ENCODE assay signal across 9 cellular contexts in the genomic region with DNA sequence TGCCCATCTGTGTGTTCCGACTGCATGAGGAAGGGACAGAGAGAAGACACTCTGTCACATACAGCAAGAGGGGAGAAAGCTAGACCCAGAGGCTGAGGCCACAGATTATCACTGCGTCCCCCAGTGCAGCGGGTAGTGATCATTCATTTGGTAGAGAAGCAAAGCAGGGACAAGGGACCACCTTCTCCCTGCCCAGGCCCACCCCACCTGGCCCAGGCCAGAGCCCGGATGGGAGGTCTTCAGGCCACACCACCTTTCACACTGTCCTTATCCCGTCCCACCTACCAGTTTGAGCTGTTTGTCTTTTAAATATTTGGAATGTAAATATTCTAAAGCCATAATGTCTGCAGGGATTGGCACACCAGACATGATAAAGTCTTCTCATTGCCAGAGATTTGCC. TPM values are rescaled to one million over a fixed set of nuclear protein-coding genes. Genes with fewer than 3 reads are reported as not detected.
DNase-seq lines count a peak whose midpoint lies in the region; ATAC-seq and TF ChIP-seq lines count a peak whose summit lies in the region.
"Had no signal": no experiment of that assay in that cellular context is flagged by ENCODE, and none has a peak within 500 bp of the region (broad histone marks: within the 10 kb centered on the region; RNA-seq: fewer than 3 reads in every experiment).

No MANE protein-coding gene starts in this region.

- H3K36me3 ChIP-seq in MM.1S (replicated peaks; ENCODE audit: insufficient read depth, low read length) (peaks cover 7% of the 10 kb centered on the region; the same call in 1 of the 2 replicates), osteoblast (ENCODE audit: insufficient read depth, low read length) (peaks cover 46% of the 10 kb centered on the region)

- H3K9me3 ChIP-seq in MM.1S (replicated peaks; ENCODE audit: insufficient read depth, low read length) (no peaks in the 10 kb centered on the region), osteoblast (ENCODE audit: low read depth, low read length) (no peaks in the 10 kb centered on the region)

- H2AFZ ChIP-seq in MM.1S (ENCODE audit: low read length): no peak overlapping the region
- H2AFZ ChIP-seq in osteoblast (ENCODE audit: low read length): no peak overlapping the region

- H3K4me3 ChIP-seq in MM.1S (ENCODE audit: low read length) (peak overlapping the region; percentile 5; the same call in 1 of the 2 replicates), osteoblast (ENCODE audit: insufficient read depth, low read length) (no peak overlapping the region)

- H3K4me1 ChIP-seq in MM.1S (ENCODE audit: low read length): peaks cover 40% of the 10 kb centered on the region
- peaks cover 20% of the 10 kb centered on the region for H3K4me1 ChIP-seq in osteoblast (ENCODE audit: insufficient read depth, low read length)

- TF ChIP-seq CTCF in MM.1S (IDR thresholded peaks at IDR 0.05; ENCODE audit: low read length): no peak
- no peak for TF ChIP-seq CTCF in osteoblast (IDR thresholded peaks at IDR 0.05; ENCODE audit: extremely low read depth, low read depth, low read length)

- peaks cover 22% of the 10 kb centered on the region for H3K4me1 Mint-ChIP-seq in central memory CD8-positive, alpha-beta T cell

- H3F3A ChIP-seq in MM.1S (ENCODE audit: insufficient read depth, low read length): peaks cover 32% of the 10 kb centered on the region

- H4K20me1 ChIP-seq in MM.1S (ENCODE audit: insufficient read depth, low read length): no peaks in the 10 kb centered on the region
- H4K20me1 ChIP-seq in osteoblast (ENCODE audit: insufficient read depth, low read length): peaks cover 18% of the 10 kb centered on the region

- peak overlapping the region; percentile 97 for H3K27ac Mint-ChIP-seq in central memory CD8-positive, alpha-beta T cell (ENCODE audit: low read depth)

- ATAC-seq in central memory CD8-positive, alpha-beta T cell (replicated peaks; ENCODE audit: extremely low read depth, poor library complexity, severe bottlenecking): no peak
- ATAC-seq in HG03139 (IDR thresholded peaks at IDR 0.05; ENCODE audit: unreplicated experiment): no peak
- ATAC-seq in GM21717 (IDR thresholded peaks at IDR 0.05; ENCODE audit: unreplicated experiment): no peak

- peak overlapping the region; percentile 44; the same call in 1 of the 2 replicates for H3K9ac ChIP-seq in MM.1S (ENCODE audit: low read length)

- H3K4me2 ChIP-seq in MM.1S (ENCODE audit: low read depth, low read length): peak overlapping the region; percentile 98
- no peak overlapping the region for H3K4me2 ChIP-seq in osteoblast (ENCODE audit: insufficient read depth, low read length)

- H3K9me3 Mint-ChIP-seq in central memory CD8-positive, alpha-beta T cell: no peaks in the 10 kb centered on the region

- H3K9me2 ChIP-seq in MM.1S (replicated peaks; ENCODE audit: insufficient read depth, low read length): no peaks in the 10 kb centered on the region

- peaks cover 40% of the 10 kb centered on the region for H3K79me2 ChIP-seq in MM.1S (ENCODE audit: low read length)
- peaks cover 20% of the 10 kb centered on the region for H3K79me2 ChIP-seq in osteoblast (ENCODE audit: insufficient read depth, low read length)

- peaks cover 46% of the 10 kb centered on the region for H3K36me3 Mint-ChIP-seq in central memory CD8-positive, alpha-beta T cell (ENCODE audit: insufficient read depth)

- H3K27ac ChIP-seq in MM.1S (ENCODE audit: low read length) (peak overlapping the region; percentile 88), osteoblast (ENCODE audit: low read depth, low read length) (peak overlapping the region; percentile 38)

- peak; percentile 7 for DNase-seq in D341Med (ENCODE audit: low spot score)
- no peak for DNase-seq in MM.1S
- no peak for DNase-seq in central memory CD8-positive, alpha-beta T cell (ENCODE audit: low spot score in 2 of 2)
- DNase-seq in osteoblast (ENCODE audit: insufficient read length, low spot score, missing footprints): peak; percentile 42
- no peak for DNase-seq in NCI-H510A (lab: John Stamatoyannopoulos, UW)
- DNase-seq in globus pallidus (ENCODE audit: low spot score): no peak
- DNase-seq: NCI-H345 had no signal

- H3K4me3 Mint-ChIP-seq in central memory CD8-positive, alpha-beta T cell: peak overlapping the region; percentile 66

- no peaks in the 10 kb centered on the region for H3K27me3 Mint-ChIP-seq in central memory CD8-positive, alpha-beta T cell

- H3K27me3 ChIP-seq in MM.1S (replicated peaks; ENCODE audit: insufficient read depth, low read length) (no peaks in the 10 kb centered on the region), osteoblast (ENCODE audit: insufficient read depth, low read length) (no peaks in the 10 kb centered on the region)

RNA-seq across cellular contexts. Expression of gene TNIP2, which starts 10.6 kb away (rescaled TPM):
- 37.7 and 44.9 TPM in 2 replicates for total RNA-seq in osteoblast

RNA-seq across cellular contexts. Expression of gene SH3BP2, which starts 47.4 kb away (rescaled TPM):
- 26.4 and 28.0 TPM in 2 replicates for total RNA-seq in osteoblast

Comparison
In these comparisons a context has a peak if more than half of its experiments do, and no peak if none do; other contexts are left out.
1. DNase-seq: peak in D341Med (single experiment) and osteoblast (single experiment); none in MM.1S (single experiment), central memory CD8-positive, alpha-beta T cell (0 of 2), NCI-H510A (single experiment) and globus pallidus (single experiment).